ENCODE assay signal across 20 cellular contexts in genomic region chr9:128105538-128106175, GRCh38. TPM values are rescaled to one million over a fixed set of nuclear protein-coding genes. Genes with fewer than 3 reads are reported as not detected.
DNase-seq lines count a peak whose midpoint lies in the region; TF ChIP-seq lines count a peak whose summit lies in the region.
"Had no signal": no experiment of that assay in that cellular context is flagged by ENCODE, and none has a peak within 500 bp of the region (broad histone marks: within the 10 kb centered on the region; RNA-seq: fewer than 3 reads in every experiment).

No MANE protein-coding gene starts in this region.

- H3K23ac ChIP-seq in neuronal stem cell (ENCODE audit: low read depth, low read length, poor library complexity), result peak overlapping the region; percentile 65

- H3K4me1 Mint-ChIP-seq in T-helper 2 cell treated with Interferon-gamma antibody and Interleukin-4, amounts not matched to agents 5 μg/mL and 100 μg/mL, for 36 hours (ENCODE audit: low read depth), result peaks cover 18% of the 10 kb centered on the region
- H3K4me1 Mint-ChIP-seq in activated T-helper 1 cell treated with anti-CD3 and anti-CD28 coated beads, Interleukin-12 subunit alpha, Interleukin-12 subunit beta, Interleukin-2, Interleukin-4 antibody, amounts not matched to agents 30 ng/mL and 10 ng/mL and 1 ng/mL, durations not matched to agents 14 hours and 24 hours and 36 hours (ENCODE audit: low read depth), result peaks cover 13% of the 10 kb centered on the region

- WGBS in hepatocyte (ENCODE audit: low lambda C conversion rate, missing lambda C conversion rate), result 92% methylated on average over 18 of the region's 21 CpGs
- no CpG with 5 or more reads among the region's 21 CpGs for WGBS in neuronal stem cell (ENCODE audit: extremely low coverage in 2 of 2, insufficient read length in 2 of 2, insufficient replicate concordance in 1 of 2), 2 donors
- 90% methylated on average over 21 of the region's 21 CpGs for WGBS in thymus

- H2BK12ac ChIP-seq in neuronal stem cell (ENCODE audit: low read length), result peak overlapping the region; percentile 58

- H3K4me3 Mint-ChIP-seq in T-helper 2 cell treated with Interferon-gamma antibody and Interleukin-4, amounts not matched to agents 5 μg/mL and 100 μg/mL, for 36 hours, result no peak overlapping the region
- no peak overlapping the region for H3K4me3 Mint-ChIP-seq in activated T-helper 1 cell treated with anti-CD3 and anti-CD28 coated beads, Interleukin-12 subunit alpha, Interleukin-12 subunit beta, Interleukin-2, Interleukin-4 antibody, amounts not matched to agents 30 ng/mL and 10 ng/mL and 1 ng/mL, durations not matched to agents 14 hours and 24 hours and 36 hours
- H3K4me3 Mint-ChIP-seq: CD4-positive, alpha-beta T cell; IgD-negative memory B cell had no signal

- POLR2A ChIA-PET in RWPE1 (lab: Yijun Ruan, JAX; ENCODE audit: low non-redundant PET), result no interaction called here

- no peaks in the 10 kb centered on the region for H3K79me1 ChIP-seq in neuronal stem cell (ENCODE audit: low read depth, low read length)

- intact Hi-C loops in activated T-helper 1 cell treated with anti-CD3 and anti-CD28 coated beads, Interleukin-12 subunit alpha, Interleukin-12 subunit beta, Interleukin-2, Interleukin-4 antibody, amounts not matched to agents 30 ng/mL and 10 ng/mL and 1 ng/mL, durations not matched to agents 14 hours and 24 hours and 36 hours (cut with micrococcal nuclease), result no loop called here

- H3K4me1 ChIP-seq in hepatocyte (ENCODE audit: insufficient read depth) (peaks cover 21% of the 10 kb centered on the region), neuronal stem cell (ENCODE audit: control insufficient read depth in 2 of 2, insufficient read depth in 1 of 2, low read depth in 1 of 2, low read length in 2 of 2) (no peaks in the 10 kb centered on the region), thymus (ENCODE audit: control insufficient read depth, insufficient read depth, low read length) (peaks cover 34% of the 10 kb centered on the region)
- H3K4me1 ChIP-seq: HAP-1 had no signal

- H4K91ac ChIP-seq in neuronal stem cell (ENCODE audit: low read depth, low read length, poor library complexity), result no peak overlapping the region

- no peak for TF ChIP-seq CTCF in RWPE1 (conservative IDR thresholded peaks at IDR 0.05; ENCODE audit: low read depth)
- no peak for TF ChIP-seq CTCF in hepatocyte (IDR thresholded peaks at IDR 0.05; ENCODE audit: poor library complexity)

- H3K27ac ChIP-seq in RWPE1 (peak overlapping the region; percentile 37; the same call in 1 of the 2 replicates), hepatocyte (peak overlapping the region; percentile 82), neuronal stem cell (replicated peaks; ENCODE audit: low read length) (no peak overlapping the region), thymus (ENCODE audit: low read depth) (peak overlapping the region; percentile 26)
- H3K27ac ChIP-seq: SJCRH30 had no signal

- no peaks in the 10 kb centered on the region for H3K27me3 Mint-ChIP-seq in T-helper 2 cell treated with Interferon-gamma antibody and Interleukin-4, amounts not matched to agents 5 μg/mL and 100 μg/mL, for 36 hours (ENCODE audit: low read depth)
- no peaks in the 10 kb centered on the region for H3K27me3 Mint-ChIP-seq in activated T-helper 1 cell treated with anti-CD3 and anti-CD28 coated beads, Interleukin-12 subunit alpha, Interleukin-12 subunit beta, Interleukin-2, Interleukin-4 antibody, amounts not matched to agents 30 ng/mL and 10 ng/mL and 1 ng/mL, durations not matched to agents 14 hours and 24 hours and 36 hours (ENCODE audit: insufficient read depth)
- H3K27me3 Mint-ChIP-seq: CD4-positive, alpha-beta T cell; IgD-negative memory B cell had no signal

- H2AK5ac ChIP-seq in neuronal stem cell (ENCODE audit: low read depth, low read length), result no peak overlapping the region

- no peak overlapping the region for H3K18ac ChIP-seq in neuronal stem cell (ENCODE audit: low read length)

- no peak overlapping the region for H2BK5ac ChIP-seq in neuronal stem cell (ENCODE audit: low read length)

- H3K4me2 ChIP-seq in hepatocyte, result no peak overlapping the region
- H3K4me2 ChIP-seq in neuronal stem cell (ENCODE audit: insufficient read depth, low read length, poor library complexity, severe bottlenecking), result no peak overlapping the region

- no peaks in the 10 kb centered on the region for H3K36me3 ChIP-seq in hepatocyte (replicated peaks; ENCODE audit: insufficient read depth, low read depth)
- peaks cover 66 to 87% of the 10 kb centered on the region in 2 donors for H3K36me3 ChIP-seq in neuronal stem cell (replicated peaks in 1 of 2; ENCODE audit: control insufficient read depth in 2 of 2, insufficient read depth in 2 of 2, low read length in 2 of 2)
- peaks cover 63% of the 10 kb centered on the region for H3K36me3 ChIP-seq in thymus (ENCODE audit: control insufficient read depth, insufficient read depth)

- H3K79me2 ChIP-seq in hepatocyte, result peaks cover 37% of the 10 kb centered on the region

- no peak overlapping the region for H3K4ac ChIP-seq in neuronal stem cell (ENCODE audit: low read length)

- no peak overlapping the region for H2BK15ac ChIP-seq in neuronal stem cell (ENCODE audit: low read length)

- no peaks in the 10 kb centered on the region for H3K9me2 ChIP-seq in hepatocyte (replicated peaks; ENCODE audit: insufficient read depth)

- peaks cover 58% of the 10 kb centered on the region for H3K36me3 Mint-ChIP-seq in T-helper 2 cell treated with Interferon-gamma antibody and Interleukin-4, amounts not matched to agents 5 μg/mL and 100 μg/mL, for 36 hours (ENCODE audit: low read depth)
- H3K36me3 Mint-ChIP-seq in activated T-helper 1 cell treated with anti-CD3 and anti-CD28 coated beads, Interleukin-12 subunit alpha, Interleukin-12 subunit beta, Interleukin-2, Interleukin-4 antibody, amounts not matched to agents 30 ng/mL and 10 ng/mL and 1 ng/mL, durations not matched to agents 14 hours and 24 hours and 36 hours (ENCODE audit: low read depth), result peaks cover 38% of the 10 kb centered on the region
- H3K36me3 Mint-ChIP-seq: IgD-negative memory B cell had no signal

- H3K9me3 ChIP-seq in hepatocyte (ENCODE audit: low read depth), result no peaks in the 10 kb centered on the region
- peaks cover 0 to 1% of the 10 kb centered on the region in 2 donors for H3K9me3 ChIP-seq in neuronal stem cell (replicated peaks in 1 of 2; ENCODE audit: control insufficient read depth in 2 of 2, insufficient read depth in 1 of 2, low read depth in 1 of 2, low read length in 2 of 2)
- no peaks in the 10 kb centered on the region for H3K9me3 ChIP-seq in thymus (ENCODE audit: control insufficient read depth)
- H3K9me3 ChIP-seq: HAP-1, SJCRH30 had no signal

- H2AFZ ChIP-seq in hepatocyte (no peak overlapping the region), neuronal stem cell (ENCODE audit: low read length) (no peak overlapping the region)

- no peak overlapping the region for H4K8ac ChIP-seq in neuronal stem cell (ENCODE audit: low read depth, low read length)

- H2BK120ac ChIP-seq in neuronal stem cell (ENCODE audit: low read depth, low read length), result no peak overlapping the region

- H3K27me3 ChIP-seq in hepatocyte, result no peaks in the 10 kb centered on the region
- no peaks in the 10 kb centered on the region for H3K27me3 ChIP-seq in neuronal stem cell (ENCODE audit: control insufficient read depth in 3 of 3, insufficient read depth in 3 of 3, low read depth in 1 of 3, low read length in 3 of 3)
- no peaks in the 10 kb centered on the region for H3K27me3 ChIP-seq in thymus (ENCODE audit: control insufficient read depth, insufficient read depth)
- H3K27me3 ChIP-seq: SJCRH30 had no signal

- CTCF ChIA-PET in RWPE1 (lab: Yijun Ruan, JAX), result interaction anchor here (6.6 kb wide), 1 partner anchor 12 kb away, joined by 51 read pairs; no protein-coding TSS in a partner anchor

- no peaks in the 10 kb centered on the region for H4K20me1 ChIP-seq in hepatocyte (ENCODE audit: insufficient read depth, poor library complexity, severe bottlenecking)

- H3K9me3 Mint-ChIP-seq in T-helper 2 cell treated with Interferon-gamma antibody and Interleukin-4, amounts not matched to agents 5 μg/mL and 100 μg/mL, for 36 hours, result no peaks in the 10 kb centered on the region
- H3K9me3 Mint-ChIP-seq in activated T-helper 1 cell treated with anti-CD3 and anti-CD28 coated beads, Interleukin-12 subunit alpha, Interleukin-12 subunit beta, Interleukin-2, Interleukin-4 antibody, amounts not matched to agents 30 ng/mL and 10 ng/mL and 1 ng/mL, durations not matched to agents 14 hours and 24 hours and 36 hours, result no peaks in the 10 kb centered on the region
- H3K9me3 Mint-ChIP-seq: CD4-positive, alpha-beta T cell; IgD-negative memory B cell had no signal

- no peak overlapping the region for H3K14ac ChIP-seq in neuronal stem cell (ENCODE audit: low read length)

- H3K27ac Mint-ChIP-seq in T-helper 2 cell treated with Interferon-gamma antibody and Interleukin-4, amounts not matched to agents 5 μg/mL and 100 μg/mL, for 36 hours, result no peak overlapping the region
- no peak overlapping the region for H3K27ac Mint-ChIP-seq in activated T-helper 1 cell treated with anti-CD3 and anti-CD28 coated beads, Interleukin-12 subunit alpha, Interleukin-12 subunit beta, Interleukin-2, Interleukin-4 antibody, amounts not matched to agents 30 ng/mL and 10 ng/mL and 1 ng/mL, durations not matched to agents 14 hours and 24 hours and 36 hours
- H3K27ac Mint-ChIP-seq: IgD-negative memory B cell had no signal

- H3K4me3 ChIP-seq in hepatocyte (no peak overlapping the region), neuronal stem cell (ENCODE audit: low read length in 2 of 2) (no peak overlapping the region), thymus (ENCODE audit: low read length) (no peak overlapping the region)
- H3K4me3 ChIP-seq: HAP-1, SJCRH30 had no signal

- DNase-seq in RWPE1 (ENCODE audit: low spot score) (no peak), hepatocyte (ENCODE audit: low spot score) (no peak), neuronal stem cell (ENCODE audit: low spot score) (no peak)
- no peak for DNase-seq in T-helper 2 cell treated with Interferon-gamma antibody and Interleukin-4, amounts not matched to agents 5 μg/mL and 100 μg/mL, for 36 hours (ENCODE audit: low spot score)
- DNase-seq in activated T-helper 1 cell treated with anti-CD3 and anti-CD28 coated beads, Interleukin-12 subunit alpha, Interleukin-12 subunit beta, Interleukin-2, Interleukin-4 antibody, amounts not matched to agents 30 ng/mL and 10 ng/mL and 1 ng/mL, durations not matched to agents 14 hours and 24 hours and 36 hours (ENCODE audit: low spot score), result no peak
- no peak for DNase-seq in effector CD8-positive, alpha-beta T cell (lab: John Stamatoyannopoulos, UW)
- DNase-seq: ACHN; CD4-positive, alpha-beta T cell; MV-4-11; NCI-H1417; NCI-H187 treated with DMSO at 0.1 percent for 48 hours; NCI-H526 treated with DMSO at 0.1 percent for 48 hours; NK-92 treated with Interleukin-12 subunit alpha and Interleukin-12 subunit beta, amount 100 ng/mL, for 24 hours; RPMI8226; SJCRH30 had no signal

- peak overlapping the region; percentile 21 for H3K9ac ChIP-seq in neuronal stem cell (ENCODE audit: low read depth, low read length, poor library complexity)

RNA-seq across cellular contexts. Expression of gene PTGES2, which starts 21.9 kb away (rescaled TPM):
- 29.4 and 36.5 TPM in 2 replicates for total RNA-seq in hepatocyte
- polyA plus RNA-seq in hepatocyte (68.1 and 81.7 TPM in 2 replicates), thymus (39.3 TPM)
- 19.0 TPM for polyA plus RNA-seq in neuronal stem cell (2013, experiment 1 of 2)
- 21.6 TPM for polyA plus RNA-seq in neuronal stem cell (2013, experiment 2 of 2)
- 87.7 and 89.2 TPM in 2 replicates for total RNA-seq in activated T-helper 1 cell treated with anti-CD3 and anti-CD28 coated beads, Interleukin-12 subunit alpha, Interleukin-12 subunit beta, Interleukin-2, Interleukin-4 antibody, amounts not matched to agents 30 ng/mL and 10 ng/mL and 1 ng/mL, durations not matched to agents 14 hours and 24 hours and 36 hours

RNA-seq across cellular contexts. Expression of gene SLC25A25, which starts 37.6 kb away (rescaled TPM):
- 52.4 and 62.3 TPM in 2 replicates for total RNA-seq in hepatocyte
- 40.1 and 51.0 TPM in 2 replicates for polyA plus RNA-seq in hepatocyte
- 7.8 TPM for polyA plus RNA-seq in neuronal stem cell (2013, experiment 1 of 2)
- polyA plus RNA-seq in neuronal stem cell (2013, experiment 2 of 2), result 7.4 TPM
- polyA plus RNA-seq in thymus, result 12.3 TPM
- 13.4 and 13.5 TPM in 2 replicates for total RNA-seq in activated T-helper 1 cell treated with anti-CD3 and anti-CD28 coated beads, Interleukin-12 subunit alpha, Interleukin-12 subunit beta, Interleukin-2, Interleukin-4 antibody, amounts not matched to agents 30 ng/mL and 10 ng/mL and 1 ng/mL, durations not matched to agents 14 hours and 24 hours and 36 hours

RNA-seq across cellular contexts. Expression of gene NAIF1, which starts 38.5 kb away (rescaled TPM):
- total RNA-seq in hepatocyte, result 9.6 and 10.3 TPM in 2 replicates
- polyA plus RNA-seq in hepatocyte, result 7.0 and 8.0 TPM in 2 replicates
- 6.9 TPM for polyA plus RNA-seq in neuronal stem cell (2013, experiment 1 of 2)
- polyA plus RNA-seq in neuronal stem cell (2013, experiment 2 of 2), result 7.8 TPM
- polyA plus RNA-seq in thymus, result 11.5 TPM
- 11.5 and 12.2 TPM in 2 replicates for total RNA-seq in activated T-helper 1 cell treated with anti-CD3 and anti-CD28 coated beads, Interleukin-12 subunit alpha, Interleukin-12 subunit beta, Interleukin-2, Interleukin-4 antibody, amounts not matched to agents 30 ng/mL and 10 ng/mL and 1 ng/mL, durations not matched to agents 14 hours and 24 hours and 36 hours

RNA-seq across cellular contexts. Expression of gene LCN2, which starts 43.6 kb away (rescaled TPM):
- 5.3 and 14.3 TPM in 2 replicates for total RNA-seq in hepatocyte
- polyA plus RNA-seq in hepatocyte, result 5.6 and 12.8 TPM in 2 replicates
- polyA plus RNA-seq in neuronal stem cell (2013, experiment 1 of 2), result 0.08 TPM
- polyA plus RNA-seq in neuronal stem cell (2013, experiment 2 of 2), result 0.10 TPM
- polyA plus RNA-seq in thymus, result 31.9 TPM
- total RNA-seq in activated T-helper 1 cell treated with anti-CD3 and anti-CD28 coated beads, Interleukin-12 subunit alpha, Interleukin-12 subunit beta, Interleukin-2, Interleukin-4 antibody, amounts not matched to agents 30 ng/mL and 10 ng/mL and 1 ng/mL, durations not matched to agents 14 hours and 24 hours and 36 hours, result not detected in 2 replicates
- total RNA-seq: CD4-positive, alpha-beta T cell; HT1080; OCI-LY7; SJCRH30 had no signal

RNA-seq across cellular contexts. Expression of gene BBLN, which starts 54.4 kb away (rescaled TPM):
- total RNA-seq in hepatocyte, result 88.1 and 102 TPM in 2 replicates
- polyA plus RNA-seq in hepatocyte, result 86.6 and 92.6 TPM in 2 replicates
- 95.6 TPM for polyA plus RNA-seq in neuronal stem cell (2013, experiment 1 of 2)
- polyA plus RNA-seq in neuronal stem cell (2013, experiment 2 of 2), result 101 TPM
- polyA plus RNA-seq in thymus, result 162 TPM
- 97.3 and 106 TPM in 2 replicates for total RNA-seq in activated T-helper 1 cell treated with anti-CD3 and anti-CD28 coated beads, Interleukin-12 subunit alpha, Interleukin-12 subunit beta, Interleukin-2, Interleukin-4 antibody, amounts not matched to agents 30 ng/mL and 10 ng/mL and 1 ng/mL, durations not matched to agents 14 hours and 24 hours and 36 hours
